Comparison of ENCODE assay signal across 8 cellular contexts in genomic region chr9:114238919-114239879, GRCh38.
A peak's percentile ranks its signal among the peaks of the same experiment; 100 is the strongest.
DNase-seq lines count a peak whose midpoint lies in the region; ATAC-seq and TF ChIP-seq lines count a peak whose summit lies in the region.

No MANE protein-coding gene starts in this region.

- intact Hi-C loops in posterior cingulate gyrus (cut with DNase I) (no loop called here), sigmoid colon (cut with DNase I) (no loop called here)

- no peak for TF ChIP-seq CTCF in GM13977 (IDR thresholded peaks at IDR 0.05; ENCODE audit: extremely low read depth, insufficient read depth, missing control alignments)
- peak; percentile 31 to 50 for TF ChIP-seq CTCF in fibroblast of lung (conservative IDR thresholded peaks at IDR 0.05 in 1 of 2, IDR thresholded peaks at IDR 0.05 in 1 of 2; ENCODE audit: low read depth in 1 of 2, low read length in 2 of 2)
- TF ChIP-seq CTCF in sigmoid colon (IDR thresholded peaks at IDR 0.05): no peak

- H4K20me1 ChIP-seq in fibroblast of lung (ENCODE audit: control insufficient read depth, extremely low read depth, insufficient read depth, low read length): no peaks in the 10 kb centered on the region

- peaks cover 8% of the 10 kb centered on the region for H3K36me3 ChIP-seq in fibroblast of lung (ENCODE audit: control insufficient read depth, insufficient read depth, low read length)
- no peaks in the 10 kb centered on the region for H3K36me3 ChIP-seq in sigmoid colon

- TF ChIP-seq EP300 in sigmoid colon (IDR thresholded peaks at IDR 0.05): no peak

- DNase-seq in GM13977 (ENCODE audit: low spot score) (peak; percentile 46), OCI-M2 (lab: John Stamatoyannopoulos, UW; ENCODE audit: unreplicated experiment) (peak; percentile 5), fibroblast of lung (ENCODE audit: low read depth in 2 of 2) (peak; percentile 45 to 85), posterior cingulate gyrus (peak in 6 of 10 donors; percentile 29 to 93 (median 50)), sigmoid colon (no peak), mesenteric fat pad (ENCODE audit: low spot score) (no peak)
- no peak for DNase-seq in activated T-cell treated with anti-CD3 and anti-CD28 coated beads, Interleukin-2, amount 50 U/mL, for 1 hour

- H2AFZ ChIP-seq in fibroblast of lung (ENCODE audit: low read length): no peak overlapping the region

- in situ Hi-C loops in GM13977 (cut with MboI; ENCODE audit: low pct_unique_long_range_greater_than_20kb, low sequenced_read_pairs, unreplicated experiment): no loop called here

- no peaks in the 10 kb centered on the region for H3K79me2 ChIP-seq in fibroblast of lung (ENCODE audit: control insufficient read depth, insufficient read depth, low read length)

- no peak for ATAC-seq in GM21529 (IDR thresholded peaks at IDR 0.05; ENCODE audit: unreplicated experiment)

- H3K4me2 ChIP-seq in fibroblast of lung (ENCODE audit: extremely low read depth, insufficient read depth, low read length): no peak overlapping the region

- H3K9me3 ChIP-seq in fibroblast of lung (ENCODE audit: control insufficient read depth, insufficient read depth, low read depth, low read length) (no peaks in the 10 kb centered on the region), sigmoid colon (no peaks in the 10 kb centered on the region)

- no peak overlapping the region for H3K9ac ChIP-seq in fibroblast of lung (ENCODE audit: insufficient read depth, low read length)

- H3K27me3 ChIP-seq in fibroblast of lung (ENCODE audit: control insufficient read depth, insufficient read depth, low read length) (no peaks in the 10 kb centered on the region), sigmoid colon (no peaks in the 10 kb centered on the region)

- H3K4me3 ChIP-seq in fibroblast of lung (replicated peaks in 1 of 4; ENCODE audit: control extremely low read depth in 1 of 4, insufficient read depth in 1 of 4, low read depth in 3 of 4, low read length in 4 of 4) (no peak overlapping the region), sigmoid colon (no peak overlapping the region)

- no peaks in the 10 kb centered on the region for H3K4me1 ChIP-seq in fibroblast of lung (ENCODE audit: control insufficient read depth, extremely low read depth, insufficient read depth, low read length)
- H3K4me1 ChIP-seq in sigmoid colon: no peaks in the 10 kb centered on the region

- H3K27ac ChIP-seq in fibroblast of lung (ENCODE audit: insufficient read depth, low read length): no peak overlapping the region
- H3K27ac ChIP-seq in sigmoid colon: no peak overlapping the region

- 37 to 53% methylated on average over 14 of the region's 14 CpGs for whole genome bisulfite sequencing in sigmoid colon, 2 donors

- no peak for TF ChIP-seq POLR2A in sigmoid colon (IDR thresholded peaks at IDR 0.05)

Comparison
In these comparisons a context has a peak if more than half of its experiments do, and no peak if none do; other contexts are left out.
1. DNase-seq: peak in GM13977 (single experiment), OCI-M2 (single experiment), fibroblast of lung (2 of 2) and posterior cingulate gyrus (6 of 10); none in sigmoid colon (single experiment), mesenteric fat pad (single experiment) and activated T-cell treated with anti-CD3 and anti-CD28 coated beads, Interleukin-2, amount 50 U/mL, for 1 hour (single experiment).
2. CTCF ChIP-seq: peak in fibroblast of lung (2 of 2); none in GM13977 (single experiment) and sigmoid colon (0 of 4).